In the genomic region with DNA sequence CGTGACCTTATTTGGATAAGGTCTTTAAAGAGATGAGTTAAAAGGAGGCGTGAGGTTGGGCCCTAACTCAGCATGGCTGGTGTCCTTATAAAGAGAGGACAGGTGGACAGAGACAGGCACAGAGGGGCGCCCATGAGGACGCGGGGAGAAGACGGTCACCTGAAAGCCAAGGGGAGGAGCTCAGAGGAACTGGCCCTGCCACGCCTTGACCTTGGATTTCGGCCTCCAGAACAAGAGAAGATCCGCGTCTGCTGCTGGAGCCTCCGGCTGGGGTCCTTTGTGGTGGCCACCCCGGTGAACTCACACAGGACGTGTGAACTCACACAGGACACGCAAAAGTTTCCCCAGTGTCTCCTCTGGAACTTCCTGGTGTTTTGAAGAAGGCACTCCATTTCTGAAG, we compare ENCODE assay signal across 17 cellular contexts.
DNase-seq lines count a peak whose midpoint lies in the region; ATAC-seq, FAIRE-seq and TF ChIP-seq lines count a peak whose summit lies in the region.
"Had no signal": no experiment of that assay in that cellular context is flagged by ENCODE, and none has a peak within 500 bp of the region (broad histone marks: within the 10 kb centered on the region; RNA-seq: fewer than 3 reads in every experiment).

No MANE protein-coding gene starts in this region.

- CTCF ChIA-PET in HepG2 (lab: Yijun Ruan, JAX; ENCODE audit: low intra/inter-chr PET ratio, low total read pairs), result no interaction called here

- no peak for ATAC-seq in HepG2
- no peak for ATAC-seq in right lobe of liver
- no peak for ATAC-seq in HG03108 (IDR thresholded peaks at IDR 0.05; ENCODE audit: unreplicated experiment)

- FAIRE-seq in HepG2 (lab: Jason Lieb, UNC) (no peak), GM19239 (lab: Jason Lieb, UNC) (no peak)

- peak overlapping the region in 3 of 5 experiments; percentile 29 to 85 (median 35) for H3K27ac Mint-ChIP-seq in brain
- H3K27ac Mint-ChIP-seq: HFFc6 had no signal

- H3K18ac ChIP-seq in neuronal stem cell (ENCODE audit: low read length), result no peak overlapping the region

- in situ Hi-C loops in HepG2 (cut with HindIII; ENCODE audit: extremely low pct_ligation_motif_present, low pct_unique_long_range_greater_than_20kb), result no loop called here

- TF ChIP-seq POLR2A in HepG2 (IDR thresholded peaks at IDR 0.05; ENCODE audit: insufficient read depth in 1 of 2, low read depth in 2 of 2, low read length in 2 of 2) (no peak), right lobe of liver (IDR thresholded peaks at IDR 0.05) (no peak), lower leg skin (IDR thresholded peaks at IDR 0.05) (no peak)

- no peaks in the 10 kb centered on the region for H3K79me1 ChIP-seq in neuronal stem cell (ENCODE audit: low read depth, low read length)

- H2AK5ac ChIP-seq in neuronal stem cell (ENCODE audit: low read depth, low read length), result no peak overlapping the region

- H2AFZ ChIP-seq in HepG2 (ENCODE audit: low read length) (no peak overlapping the region), neuronal stem cell (ENCODE audit: low read length) (no peak overlapping the region)

- H3K79me2 ChIP-seq in HepG2 (ENCODE audit: insufficient read depth, low read length), result no peaks in the 10 kb centered on the region

- TF ChIP-seq EP300 in HepG2 (IDR thresholded peaks at IDR 0.05; ENCODE audit: low read depth in 2 of 2, low read length in 2 of 2), result no peak
- no peak for TF ChIP-seq EP300 in HepG2 (CRISPR knock-in tag; IDR thresholded peaks at IDR 0.05; ENCODE audit: borderline replicate concordance)

- H3K4me2 ChIP-seq in HepG2 (ENCODE audit: low read depth, low read length) (no peak overlapping the region), neuronal stem cell (ENCODE audit: insufficient read depth, low read length, poor library complexity, severe bottlenecking) (no peak overlapping the region)

- no peak overlapping the region for H2BK12ac ChIP-seq in neuronal stem cell (ENCODE audit: low read length)

- no peak overlapping the region for H3K9ac ChIP-seq in HepG2 (ENCODE audit: insufficient read depth, low read depth, low read length)
- no peak overlapping the region for H3K9ac ChIP-seq in neuronal stem cell (ENCODE audit: low read depth, low read length, poor library complexity)

- H4K8ac ChIP-seq in neuronal stem cell (ENCODE audit: low read depth, low read length), result no peak overlapping the region

- H4K91ac ChIP-seq in neuronal stem cell (ENCODE audit: low read depth, low read length, poor library complexity), result no peak overlapping the region

- H3K27me3 Mint-ChIP-seq in brain, result no peaks in the 10 kb centered on the region

- H3K4me1 Mint-ChIP-seq in brain, result peaks cover 55% of the 10 kb centered on the region

- H3K36me3 ChIP-seq in HepG2 (replicated peaks in 1 of 2; ENCODE audit: control insufficient read depth in 1 of 2, insufficient read depth in 2 of 2, low read length in 2 of 2) (no peaks in the 10 kb centered on the region), right lobe of liver (no peaks in the 10 kb centered on the region), neuronal stem cell (replicated peaks in 1 of 2; ENCODE audit: control insufficient read depth in 2 of 2, insufficient read depth in 2 of 2, low read length in 2 of 2) (no peaks in the 10 kb centered on the region)
- H3K36me3 ChIP-seq: MG63, SJSA1 had no signal

- H3K4me3 Mint-ChIP-seq in brain, result peak overlapping the region in 1 of 5 experiments; percentile 46
- H3K4me3 Mint-ChIP-seq: HFFc6 had no signal

- no peaks in the 10 kb centered on the region for H3K9me3 ChIP-seq in HepG2 (ENCODE audit: low read length)
- H3K9me3 ChIP-seq in right lobe of liver, result no peaks in the 10 kb centered on the region
- peaks cover 0 to 2% of the 10 kb centered on the region in 2 donors for H3K9me3 ChIP-seq in neuronal stem cell (replicated peaks in 1 of 2; ENCODE audit: control insufficient read depth in 2 of 2, insufficient read depth in 1 of 2, low read depth in 1 of 2, low read length in 2 of 2)
- H3K9me3 ChIP-seq: MG63, SJSA1 had no signal

- H3K27me3 ChIP-seq in HepG2 (ENCODE audit: control insufficient read depth in 1 of 2, insufficient read depth in 2 of 2, low read length in 2 of 2) (peaks cover 2 to 26% of the 10 kb centered on the region in 2 experiments; a peak in 4 of 5 replicates), right lobe of liver (no peaks in the 10 kb centered on the region), neuronal stem cell (ENCODE audit: control insufficient read depth in 3 of 3, insufficient read depth in 3 of 3, low read depth in 1 of 3, low read length in 3 of 3) (no peaks in the 10 kb centered on the region)
- H3K27me3 ChIP-seq: MG63, SJSA1 had no signal

- H2BK5ac ChIP-seq in neuronal stem cell (ENCODE audit: low read length), result no peak overlapping the region

- no peak for TF ChIP-seq RAD21 in HepG2 (CRISPR knock-in tag; IDR thresholded peaks at IDR 0.05)

- H4K20me1 ChIP-seq in HepG2 (ENCODE audit: insufficient read depth, low read length), result no peaks in the 10 kb centered on the region

- H3K36me3 Mint-ChIP-seq in brain, result no peaks in the 10 kb centered on the region

- POLR2A ChIA-PET in HepG2 (lab: Yijun Ruan, JAX), result no interaction called here

- no peak overlapping the region for H3K23ac ChIP-seq in neuronal stem cell (ENCODE audit: low read depth, low read length, poor library complexity)

- H3K27ac ChIP-seq in HepG2 (ENCODE audit: extremely low read length, insufficient read depth, low read length) (no peak overlapping the region), right lobe of liver (no peak overlapping the region), neuronal stem cell (replicated peaks; ENCODE audit: low read length) (no peak overlapping the region)
- H3K27ac ChIP-seq: SJSA1 had no signal

- H3K4ac ChIP-seq in neuronal stem cell (ENCODE audit: low read length), result no peak overlapping the region

- H3K4me1 ChIP-seq in HepG2 (ENCODE audit: insufficient read depth, low read length), result peaks cover 82% of the 10 kb centered on the region
- no peaks in the 10 kb centered on the region for H3K4me1 ChIP-seq in right lobe of liver
- peaks cover 3 to 7% of the 10 kb centered on the region in 2 donors for H3K4me1 ChIP-seq in neuronal stem cell (ENCODE audit: control insufficient read depth in 2 of 2, insufficient read depth in 1 of 2, low read depth in 1 of 2, low read length in 2 of 2)

- no peak overlapping the region for H2BK15ac ChIP-seq in neuronal stem cell (ENCODE audit: low read length)

- H2BK120ac ChIP-seq in neuronal stem cell (ENCODE audit: low read depth, low read length), result no peak overlapping the region

- 46% methylated on average over 10 of the region's 14 CpGs for WGBS in HepG2 (ENCODE audit: low lambda C conversion rate)
- 83% methylated on average over 8 of the region's 14 CpGs for WGBS in right lobe of liver (ENCODE audit: insufficient coverage, low coverage, low lambda C conversion rate, missing lambda C conversion rate)
- WGBS in neuronal stem cell (ENCODE audit: extremely low coverage in 2 of 2, insufficient read length in 2 of 2, insufficient replicate concordance in 1 of 2), 2 donors, result no CpG with 5 or more reads among the region's 14 CpGs
- 87 to 90% methylated on average over 14 of the region's 14 CpGs for WGBS in lower leg skin, 2 donors

- no TSS peak for BruUV-seq in HepG2 (replicated peaks; lab: Mats Ljungman, UMichigan)

- intact Hi-C loops in HepG2 (cut with micrococcal nuclease; ENCODE audit: unreplicated experiment), result no loop called here
- intact Hi-C loops in right lobe of liver (cut with DNase I), result no loop called here
- intact Hi-C loops in posterior vena cava (cut with DNase I), result no loop called here
- intact Hi-C loops in lower leg skin (cut with DNase I; ENCODE audit: low total_unique reads), result no loop called here

- no peaks in the 10 kb centered on the region for H3K9me3 Mint-ChIP-seq in brain
- H3K9me3 Mint-ChIP-seq: HFFc6 had no signal

- H3K14ac ChIP-seq in neuronal stem cell (ENCODE audit: low read length), result no peak overlapping the region

- TF ChIP-seq CTCF in HepG2 (CRISPR knock-in tag; IDR thresholded peaks at IDR 0.05) (no peak), right lobe of liver (IDR thresholded peaks at IDR 0.05) (no peak), brain (conservative IDR thresholded peaks at IDR 0.05) (no peak), lower leg skin (IDR thresholded peaks at IDR 0.05) (no peak)

- H3K4me3 ChIP-seq in HepG2 (replicated peaks in 1 of 3; ENCODE audit: insufficient read depth in 1 of 3, low read depth in 2 of 3, low read length in 3 of 3) (no peak overlapping the region), right lobe of liver (no peak overlapping the region), neuronal stem cell (ENCODE audit: low read length in 2 of 2) (no peak overlapping the region), lower leg skin (ENCODE audit: low read depth, poor library complexity, severe bottlenecking) (no peak overlapping the region)
- H3K4me3 ChIP-seq: MG63, SJSA1 had no signal

- DNase-seq in HepG2 (ENCODE audit: low spot score), result no peak
- no peak for DNase-seq in right lobe of liver
- peak; percentile 58 for DNase-seq in posterior vena cava (ENCODE audit: low spot score)
- DNase-seq in GM19239 (ENCODE audit: insufficient read length, low spot score), result no peak
- DNase-seq in neuronal stem cell (ENCODE audit: low spot score), result no peak
- DNase-seq in lower leg skin (ENCODE audit: low spot score in 2 of 2), result no peak
- DNase-seq: DMS 273 treated with DMSO at 0.1 percent for 48 hours, HFFc6, KG1, MG63, NCI-H1105 treated with DMSO at 0.1 percent for 48 hours, NCI-H187, NCI-H446, NCI-H748 treated with DMSO at 0.1 percent for 48 hours had no signal

TF ChIP-seq in HepG2, 621 proteins besides CTCF, POLR2A, EP300 and RAD21:
- TF ChIP-seq ZNF7 (CRISPR knock-in tag; IDR thresholded peaks at IDR 0.05) (peak; percentile 88), SMC3 (IDR thresholded peaks at IDR 0.05; ENCODE audit: low read length) (no peak)
